In the genomic region with DNA sequence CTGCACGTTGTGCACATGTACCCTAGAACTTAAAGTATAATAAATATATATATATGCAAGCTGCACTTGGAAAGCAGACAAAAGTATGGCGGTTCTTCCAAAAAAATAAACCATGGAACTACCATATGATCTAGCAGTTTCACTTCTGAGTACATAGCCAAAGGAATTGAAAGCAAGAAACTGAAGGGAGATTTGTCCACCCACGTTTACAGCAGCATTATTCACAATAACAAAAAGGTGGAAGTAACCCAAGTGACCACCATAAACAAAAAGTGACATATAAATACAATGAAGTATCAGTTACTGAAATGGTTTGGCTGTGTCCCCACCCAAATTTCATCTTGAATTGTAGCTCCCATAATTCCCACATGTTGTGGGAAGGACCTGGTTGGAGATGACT, we compare ENCODE assay signal across 25 cellular contexts.
"Had no signal": no experiment of that assay in that cellular context is flagged by ENCODE, and none has a peak within 500 bp of the region (broad histone marks: within the 10 kb centered on the region; RNA-seq: fewer than 3 reads in every experiment).

No MANE protein-coding gene starts in this region.

- H3K27me3 Mint-ChIP-seq: activated CD4-positive, alpha-beta T cell treated with anti-CD3 and anti-CD28 coated beads, Interleukin-2, amount 10 ng/mL, durations not matched to agents 24 days and 14 days; activated CD8-positive, alpha-beta memory T cell treated with anti-CD3 and anti-CD28 coated beads, Interleukin-2, amount 10 ng/mL, durations not matched to agents 7 days and 5 days; brain; effector memory CD8-positive, alpha-beta T cell had no signal

- ATAC-seq: activated CD4-positive, alpha-beta T cell treated with anti-CD3 and anti-CD28 coated beads for 36 hours; activated CD8-positive, alpha-beta memory T cell treated with anti-CD3 and anti-CD28 coated beads, Interleukin-2, amount 10 ng/mL, durations not matched to agents 7 days and 5 days; activated CD8-positive, alpha-beta T cell treated with anti-CD3 and anti-CD28 coated beads, Interleukin-2, amount 10 ng/mL, durations not matched to agents 7 days and 5 days; activated naive CD4-positive, alpha-beta T cell treated with anti-CD3 and anti-CD28 coated beads, Interleukin-2, amount 50 U/mL, for 72 hours; effector memory CD8-positive, alpha-beta T cell had no signal

- H3K9me3 Mint-ChIP-seq: activated CD4-positive, alpha-beta memory T cell treated with anti-CD3 and anti-CD28 coated beads for 36 hours; activated CD4-positive, alpha-beta T cell treated with anti-CD3 and anti-CD28 coated beads, Interleukin-2, amount 10 ng/mL, durations not matched to agents 24 days and 14 days; activated naive CD4-positive, alpha-beta T cell treated with anti-CD3 and anti-CD28 coated beads, Interleukin-2, amount 10 ng/mL, durations not matched to agents 7 days and 5 days; activated naive CD8-positive, alpha-beta T cell treated with anti-CD3 and anti-CD28 coated beads, Interleukin-2, amount 10 ng/mL, durations not matched to agents 7 days and 5 days; activated T-helper 1 cell treated with anti-CD3 and anti-CD28 coated beads, Interleukin-12 subunit alpha, Interleukin-12 subunit beta, Interleukin-2, Interleukin-4 antibody, amounts not matched to agents 30 ng/mL and 10 ng/mL and 1 ng/mL, durations not matched to agents 14 hours and 24 hours and 36 hours had no signal

- DNase-seq: activated CD4-positive, alpha-beta memory T cell treated with anti-CD3 and anti-CD28 coated beads for 36 hours; activated CD4-positive, alpha-beta T cell treated with anti-CD3 and anti-CD28 coated beads for 36 hours; activated CD4-positive, alpha-beta T cell treated with anti-CD3 and anti-CD28 coated beads, Interleukin-2, amount 10 ng/mL, durations not matched to agents 24 days and 14 days; activated CD4-positive, CD25-positive, alpha-beta regulatory T cell; activated CD4-positive, CD25-positive, alpha-beta regulatory T cell treated with anti-CD3 and anti-CD28 coated beads, Interleukin-2, amount 50 U/mL, for 72 hours; activated CD8-positive, alpha-beta memory T cell treated with anti-CD3 and anti-CD28 coated beads, Interleukin-2, amount 10 ng/mL, durations not matched to agents 7 days and 5 days; activated CD8-positive, alpha-beta memory T cell treated with anti-CD3 and anti-CD28 coated beads, Interleukin-2, amount 50 U/mL, for 4 hours; activated CD8-positive, alpha-beta T cell treated with anti-CD3 and anti-CD28 coated beads, Interleukin-2, amount 10 ng/mL, durations not matched to agents 7 days and 5 days; activated gamma-delta T cell; activated naive CD4-positive, alpha-beta T cell; activated naive CD4-positive, alpha-beta T cell treated with anti-CD3 and anti-CD28 coated beads, Interleukin-2, amount 10 ng/mL, durations not matched to agents 7 days and 5 days; activated naive CD8-positive, alpha-beta T cell treated with anti-CD3 and anti-CD28 coated beads, Interleukin-2, amount 10 ng/mL, durations not matched to agents 7 days and 5 days; activated T-cell treated with anti-CD3 and anti-CD28 coated beads, Interleukin-2, amount 50 U/mL, for 1 hour; activated T-cell treated with anti-CD3 and anti-CD28 coated beads, Interleukin-2, amount 50 U/mL, for 48 hours; central memory CD4-positive, alpha-beta T cell; dermis blood vessel endothelial cell; effector CD4-positive, alpha-beta T cell; effector memory CD8-positive, alpha-beta T cell; esophagus squamous epithelium; head of caudate nucleus; hippocampal formation; T-helper 2 cell had no signal

- H3K27ac Mint-ChIP-seq: activated CD4-positive, alpha-beta memory T cell treated with anti-CD3 and anti-CD28 coated beads for 36 hours; activated CD4-positive, alpha-beta T cell treated with anti-CD3 and anti-CD28 coated beads for 36 hours; activated CD4-positive, alpha-beta T cell treated with anti-CD3 and anti-CD28 coated beads, Interleukin-2, amount 10 ng/mL, durations not matched to agents 24 days and 14 days; activated CD8-positive, alpha-beta memory T cell treated with anti-CD3 and anti-CD28 coated beads, Interleukin-2, amount 10 ng/mL, durations not matched to agents 7 days and 5 days; activated CD8-positive, alpha-beta T cell treated with anti-CD3 and anti-CD28 coated beads, Interleukin-2, amount 10 ng/mL, durations not matched to agents 7 days and 5 days; activated naive CD4-positive, alpha-beta T cell treated with anti-CD3 and anti-CD28 coated beads, Interleukin-2, amount 10 ng/mL, durations not matched to agents 7 days and 5 days; activated naive CD4-positive, alpha-beta T cell treated with anti-CD3 and anti-CD28 coated beads, Interleukin-2, amount 50 U/mL, for 72 hours; activated naive CD8-positive, alpha-beta T cell treated with anti-CD3 and anti-CD28 coated beads, Interleukin-2, amount 10 ng/mL, durations not matched to agents 7 days and 5 days; activated T-helper 1 cell treated with anti-CD3 and anti-CD28 coated beads, Interleukin-12 subunit alpha, Interleukin-12 subunit beta, Interleukin-2, Interleukin-4 antibody, amounts not matched to agents 30 ng/mL and 10 ng/mL and 1 ng/mL, durations not matched to agents 14 hours and 24 hours and 36 hours; effector memory CD8-positive, alpha-beta T cell had no signal

- H3K36me3 Mint-ChIP-seq: activated CD4-positive, alpha-beta memory T cell treated with anti-CD3 and anti-CD28 coated beads for 36 hours; activated CD8-positive, alpha-beta memory T cell treated with anti-CD3 and anti-CD28 coated beads, Interleukin-2, amount 10 ng/mL, durations not matched to agents 7 days and 5 days; activated naive CD4-positive, alpha-beta T cell treated with anti-CD3 and anti-CD28 coated beads, Interleukin-2, amount 10 ng/mL, durations not matched to agents 7 days and 5 days; activated naive CD4-positive, alpha-beta T cell treated with anti-CD3 and anti-CD28 coated beads, Interleukin-2, amount 50 U/mL, for 72 hours; activated naive CD8-positive, alpha-beta T cell treated with anti-CD3 and anti-CD28 coated beads, Interleukin-2, amount 10 ng/mL, durations not matched to agents 7 days and 5 days; brain had no signal

- H3K4me1 Mint-ChIP-seq: activated CD4-positive, alpha-beta T cell treated with anti-CD3 and anti-CD28 coated beads for 36 hours; activated CD4-positive, alpha-beta T cell treated with anti-CD3 and anti-CD28 coated beads, Interleukin-2, amount 10 ng/mL, durations not matched to agents 24 days and 14 days; activated CD8-positive, alpha-beta memory T cell treated with anti-CD3 and anti-CD28 coated beads, Interleukin-2, amount 10 ng/mL, durations not matched to agents 7 days and 5 days; activated naive CD4-positive, alpha-beta T cell treated with anti-CD3 and anti-CD28 coated beads, Interleukin-2, amount 10 ng/mL, durations not matched to agents 7 days and 5 days; activated naive CD8-positive, alpha-beta T cell treated with anti-CD3 and anti-CD28 coated beads, Interleukin-2, amount 10 ng/mL, durations not matched to agents 7 days and 5 days had no signal

- H3K4me3 Mint-ChIP-seq: activated CD4-positive, alpha-beta memory T cell treated with anti-CD3 and anti-CD28 coated beads for 36 hours; activated CD4-positive, alpha-beta T cell treated with anti-CD3 and anti-CD28 coated beads for 36 hours; activated CD4-positive, alpha-beta T cell treated with anti-CD3 and anti-CD28 coated beads, Interleukin-2, amount 10 ng/mL, durations not matched to agents 24 days and 14 days; activated CD8-positive, alpha-beta memory T cell treated with anti-CD3 and anti-CD28 coated beads, Interleukin-2, amount 10 ng/mL, durations not matched to agents 7 days and 5 days; activated CD8-positive, alpha-beta T cell treated with anti-CD3 and anti-CD28 coated beads, Interleukin-2, amount 10 ng/mL, durations not matched to agents 7 days and 5 days; activated naive CD4-positive, alpha-beta T cell treated with anti-CD3 and anti-CD28 coated beads, Interleukin-2, amount 10 ng/mL, durations not matched to agents 7 days and 5 days; activated naive CD8-positive, alpha-beta T cell treated with anti-CD3 and anti-CD28 coated beads, Interleukin-2, amount 10 ng/mL, durations not matched to agents 7 days and 5 days; activated T-helper 1 cell treated with anti-CD3 and anti-CD28 coated beads, Interleukin-12 subunit alpha, Interleukin-12 subunit beta, Interleukin-2, Interleukin-4 antibody, amounts not matched to agents 30 ng/mL and 10 ng/mL and 1 ng/mL, durations not matched to agents 14 hours and 24 hours and 36 hours; brain; effector memory CD8-positive, alpha-beta T cell had no signal
